19 cellular contexts compared by ENCODE assay signal in the genomic region with DNA sequence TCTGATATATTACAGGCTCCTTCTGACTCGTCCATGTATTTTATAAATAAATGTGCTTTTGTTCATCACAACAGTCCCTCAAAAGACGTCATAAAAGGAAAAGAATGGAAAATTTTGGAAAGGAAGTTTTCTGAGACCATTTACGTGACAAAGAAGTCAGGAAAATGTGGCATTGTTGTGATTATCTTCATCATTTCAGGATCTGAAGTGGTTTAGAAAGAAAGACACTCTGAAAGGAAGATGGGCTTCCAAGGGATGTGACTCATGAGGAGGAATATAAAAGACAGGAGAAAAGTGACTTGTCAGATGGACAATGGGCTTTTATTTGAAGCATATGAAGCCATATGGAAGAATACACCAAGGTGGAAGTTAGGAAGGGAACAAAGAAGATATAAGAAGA.
A peak's percentile ranks its signal among the peaks of the same experiment; 100 is the strongest.
DNase-seq lines count a peak whose midpoint lies in the region; ATAC-seq, FAIRE-seq and TF ChIP-seq lines count a peak whose summit lies in the region.
"Had no signal": no experiment of that assay in that cellular context is flagged by ENCODE, and none has a peak within 500 bp of the region (broad histone marks: within the 10 kb centered on the region; RNA-seq: fewer than 3 reads in every experiment).

No MANE protein-coding gene starts in this region.

- TF ChIP-seq CTCF in chondrocyte (IDR thresholded peaks at IDR 0.05) (no peak), upper lobe of left lung (IDR thresholded peaks at IDR 0.05) (no peak)

- H3K9me3 Mint-ChIP-seq in chondrocyte (ENCODE audit: low read depth) = no peaks in the 10 kb centered on the region
- H3K9me3 Mint-ChIP-seq: activated naive CD4-positive, alpha-beta T cell treated with anti-CD3 and anti-CD28 coated beads, Interleukin-2, amount 10 ng/mL, durations not matched to agents 7 days and 5 days; dendritic cell treated with granulocyte-macrophage colony-stimulating factor and Interleukin-4, amounts not matched to agents 40 ng/mL and 50 ng/mL, for 4 days; stimulated activated effector memory CD8-positive, alpha-beta T cell treated with anti-CD3 and anti-CD28 coated beads, Interleukin-12 subunit alpha, Interleukin-12 subunit beta, amount 100 ng/mL, for 72 hours had no signal

- no peak for TF ChIP-seq EP300 in upper lobe of left lung (IDR thresholded peaks at IDR 0.05)

- peak; percentile 53 for DNase-seq in EL
- peak; percentile 45 for DNase-seq in RCC 7860 (ENCODE audit: low spot score)
- no peak for DNase-seq in chondrocyte (ENCODE audit: low spot score)
- no peak for DNase-seq in substantia nigra (lab: John Stamatoyannopoulos, UW)
- DNase-seq in AG08396 (ENCODE audit: low spot score) = no peak
- DNase-seq in upper lobe of left lung = no peak
- no peak for DNase-seq in activated CD4-positive, alpha-beta T cell treated with anti-CD3 and anti-CD28 coated beads for 1 hour
- DNase-seq: activated CD4-positive, alpha-beta T cell treated with anti-CD3 and anti-CD28 coated beads for 48 hours; activated naive CD4-positive, alpha-beta T cell treated with anti-CD3 and anti-CD28 coated beads, Interleukin-2, amount 10 ng/mL, durations not matched to agents 7 days and 5 days; DMS79 treated with DMSO at 0.1 percent for 48 hours; hippocampal formation; KBM-7; NCI-H1092 treated with DMSO at 0.1 percent for 48 hours; T-helper 2 cell had no signal

- H3K9me3 ChIP-seq in mesodermal cell (ENCODE audit: control insufficient read depth, low read length) (peaks cover 3% of the 10 kb centered on the region), upper lobe of left lung (no peaks in the 10 kb centered on the region)
- H3K9me3 ChIP-seq: tibial nerve had no signal

- H3K4me1 Mint-ChIP-seq in chondrocyte (ENCODE audit: low read depth) = peaks cover 42% of the 10 kb centered on the region

- no peak for ATAC-seq in upper lobe of left lung (ENCODE audit: low FRiP score in 2 of 2)

- no peak overlapping the region for H3K4me3 Mint-ChIP-seq in chondrocyte (ENCODE audit: unreplicated experiment)
- H3K4me3 Mint-ChIP-seq: activated naive CD4-positive, alpha-beta T cell treated with anti-CD3 and anti-CD28 coated beads, Interleukin-2, amount 10 ng/mL, durations not matched to agents 7 days and 5 days; dendritic cell treated with granulocyte-macrophage colony-stimulating factor and Interleukin-4, amounts not matched to agents 40 ng/mL and 50 ng/mL, for 4 days; stimulated activated effector memory CD8-positive, alpha-beta T cell treated with anti-CD3 and anti-CD28 coated beads, Interleukin-12 subunit alpha, Interleukin-12 subunit beta, amount 100 ng/mL, for 72 hours had no signal

- peak overlapping the region; percentile 82 for H3K27ac ChIP-seq in mesodermal cell (ENCODE audit: low read depth, low read length, severe bottlenecking)
- no peak overlapping the region for H3K27ac ChIP-seq in substantia nigra (ENCODE audit: low read depth, low read length, poor library complexity, severe bottlenecking)
- peak overlapping the region in 1 of 4 donors; percentile 53 for H3K27ac ChIP-seq in upper lobe of left lung
- H3K27ac ChIP-seq: parathyroid adenoma, tibial nerve had no signal

- H3K4me3 ChIP-seq in mesodermal cell (ENCODE audit: extremely low read depth, insufficient read depth, low read length, poor library complexity, severe bottlenecking) (no peak overlapping the region), upper lobe of left lung (no peak overlapping the region)
- H3K4me3 ChIP-seq: tibial nerve had no signal

- no peak for FAIRE-seq in RCC 7860 (lab: Jason Lieb, UNC)

- H3K27me3 Mint-ChIP-seq in chondrocyte (ENCODE audit: low read depth) = no peaks in the 10 kb centered on the region
- H3K27me3 Mint-ChIP-seq: activated naive CD4-positive, alpha-beta T cell treated with anti-CD3 and anti-CD28 coated beads, Interleukin-2, amount 10 ng/mL, durations not matched to agents 7 days and 5 days; dendritic cell treated with granulocyte-macrophage colony-stimulating factor and Interleukin-4, amounts not matched to agents 40 ng/mL and 50 ng/mL, for 4 days had no signal

- 67 to 73% methylated on average over 1 of the region's 3 CpGs for whole genome bisulfite sequencing in mesodermal cell (ENCODE audit: insufficient coverage in 2 of 2), 2 experiments
- WGBS in upper lobe of left lung, 2 donors = 54 to 70% methylated on average over 3 of the region's 3 CpGs

- H3K27ac Mint-ChIP-seq in chondrocyte (ENCODE audit: unreplicated experiment) = peak overlapping the region; percentile 38
- H3K27ac Mint-ChIP-seq: activated naive CD4-positive, alpha-beta T cell treated with anti-CD3 and anti-CD28 coated beads, Interleukin-2, amount 10 ng/mL, durations not matched to agents 7 days and 5 days; dendritic cell treated with granulocyte-macrophage colony-stimulating factor and Interleukin-4, amounts not matched to agents 40 ng/mL and 50 ng/mL, for 4 days; stimulated activated effector memory CD8-positive, alpha-beta T cell treated with anti-CD3 and anti-CD28 coated beads, Interleukin-12 subunit alpha, Interleukin-12 subunit beta, amount 100 ng/mL, for 72 hours had no signal

- no peaks in the 10 kb centered on the region for H3K27me3 ChIP-seq in upper lobe of left lung
- H3K27me3 ChIP-seq: tibial nerve had no signal

- H3K36me3 ChIP-seq in mesodermal cell (ENCODE audit: control insufficient read depth, insufficient read depth, low read length) = no peaks in the 10 kb centered on the region
- no peaks in the 10 kb centered on the region for H3K36me3 ChIP-seq in upper lobe of left lung
- H3K36me3 ChIP-seq: tibial nerve had no signal

- peaks cover 59% of the 10 kb centered on the region for H3K4me1 ChIP-seq in mesodermal cell (ENCODE audit: control insufficient read depth, insufficient read depth, low read length, poor library complexity, severe bottlenecking)
- H3K4me1 ChIP-seq in upper lobe of left lung = peaks cover 10 to 21% (median 17%) of the 10 kb centered on the region in 4 donors

- H3K36me3 Mint-ChIP-seq in chondrocyte (ENCODE audit: low read depth) = no peaks in the 10 kb centered on the region
- H3K36me3 Mint-ChIP-seq: activated naive CD4-positive, alpha-beta T cell treated with anti-CD3 and anti-CD28 coated beads, Interleukin-2, amount 10 ng/mL, durations not matched to agents 7 days and 5 days; stimulated activated effector memory CD8-positive, alpha-beta T cell treated with anti-CD3 and anti-CD28 coated beads, Interleukin-12 subunit alpha, Interleukin-12 subunit beta, amount 100 ng/mL, for 72 hours had no signal

- no peak for TF ChIP-seq POLR2A in upper lobe of left lung (IDR thresholded peaks at IDR 0.05)

Comparison
In these comparisons a context has a peak if more than half of its experiments do, and no peak if none do; other contexts are left out.
1. DNase-seq: peak in EL (single experiment) and RCC 7860 (single experiment); none in chondrocyte (single experiment), substantia nigra (0 of 49), AG08396 (single experiment), upper lobe of left lung (0 of 2) and activated CD4-positive, alpha-beta T cell treated with anti-CD3 and anti-CD28 coated beads for 1 hour (single experiment).